13 cellular contexts compared by ENCODE assay signal in the genomic region with DNA sequence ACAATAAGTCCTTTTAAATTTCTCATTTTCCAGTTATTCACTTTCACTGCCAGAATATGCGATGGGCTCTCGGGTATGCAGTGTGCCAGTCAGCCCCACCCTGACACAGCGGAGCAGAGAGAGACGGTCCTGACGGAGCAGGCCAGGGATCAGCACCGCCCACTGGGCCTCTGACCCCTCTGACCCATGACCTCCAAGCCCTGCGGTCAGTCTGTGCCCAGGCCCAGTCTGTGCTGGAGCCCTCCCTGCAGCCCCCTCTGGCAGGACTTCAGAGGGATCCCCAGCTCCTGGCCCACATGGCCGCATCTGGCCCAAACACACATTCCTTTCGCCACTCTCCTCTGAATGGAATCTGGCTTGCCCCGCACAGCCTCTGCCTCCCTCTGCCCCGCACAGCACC. TPM values are rescaled to one million over a fixed set of nuclear protein-coding genes. Genes with fewer than 3 reads are reported as not detected.
DNase-seq lines count a peak whose midpoint lies in the region; ATAC-seq, FAIRE-seq and TF ChIP-seq lines count a peak whose summit lies in the region.
"Had no signal": no experiment of that assay in that cellular context is flagged by ENCODE, and none has a peak within 500 bp of the region (broad histone marks: within the 10 kb centered on the region; RNA-seq: fewer than 3 reads in every experiment).

No MANE protein-coding gene starts in this region.

- H3K36me3 ChIP-seq in IMR-90 (ENCODE audit: control insufficient read depth, insufficient read depth, low read length) (no peaks in the 10 kb centered on the region), esophagus (ENCODE audit: control insufficient read depth in 2 of 2, insufficient read depth in 2 of 2, low read length in 1 of 2) (no peaks in the 10 kb centered on the region), HepG2 (replicated peaks in 1 of 2; ENCODE audit: control insufficient read depth in 1 of 2, insufficient read depth in 2 of 2, low read length in 2 of 2) (no peaks in the 10 kb centered on the region), suprapubic skin (no peaks in the 10 kb centered on the region), small intestine (ENCODE audit: control insufficient read depth in 2 of 2, insufficient read depth in 2 of 2, low read length in 2 of 2) (no peaks in the 10 kb centered on the region)

- peak overlapping the region; percentile 95 for H2AK5ac ChIP-seq in IMR-90 (ENCODE audit: low read depth, low read length)

- in situ Hi-C loops in IMR-90 (cut with MboI; ENCODE audit: low sequenced_read_pairs) (no loop called here), HepG2 (cut with HindIII; ENCODE audit: extremely low pct_ligation_motif_present, low pct_unique_long_range_greater_than_20kb) (no loop called here)

- H2AFZ ChIP-seq in IMR-90 (replicated peaks; ENCODE audit: low read length, poor library complexity) (peak overlapping the region; percentile 1), HepG2 (ENCODE audit: low read length) (no peak overlapping the region)

- FAIRE-seq in HepG2 (lab: Jason Lieb, UNC) (no peak), small intestine (lab: Jason Lieb, UNC) (no peak)
- FAIRE-seq: HTR-8/SVneo had no signal

- H4K8ac ChIP-seq in IMR-90 (ENCODE audit: low read depth in 2 of 2, low read length in 2 of 2): peak overlapping the region; percentile 52 to 72

- dilution Hi-C loops in IMR-90 (cut with HindIII; ENCODE audit: low sequenced_read_pairs, unreplicated experiment): no loop called here

- H3K27me3 ChIP-seq in IMR-90 (ENCODE audit: control insufficient read depth, insufficient read depth, low read length): no peaks in the 10 kb centered on the region
- H3K27me3 ChIP-seq in esophagus (ENCODE audit: control insufficient read depth in 1 of 2, insufficient read depth in 2 of 2, low read length in 2 of 2): no peaks in the 10 kb centered on the region
- H3K27me3 ChIP-seq in HepG2 (ENCODE audit: control insufficient read depth in 1 of 2, insufficient read depth in 2 of 2, low read length in 2 of 2): peaks cover 2 to 9% of the 10 kb centered on the region in 2 experiments; a peak in 3 of 5 replicates
- peaks cover 4% of the 10 kb centered on the region for H3K27me3 ChIP-seq in suprapubic skin
- H3K27me3 ChIP-seq in small intestine (ENCODE audit: control insufficient read depth in 2 of 2, insufficient read depth in 2 of 2, low read length in 2 of 2): no peaks in the 10 kb centered on the region

- H3K23ac ChIP-seq in IMR-90 (ENCODE audit: low read depth, low read length): peak overlapping the region; percentile 41; the same call in 1 of the 2 replicates

- H3K4me2 ChIP-seq in IMR-90 (ENCODE audit: low read depth, low read length) (no peak overlapping the region), HepG2 (ENCODE audit: low read depth, low read length) (no peak overlapping the region)

- peak overlapping the region; percentile 95 for H3K4ac ChIP-seq in IMR-90 (ENCODE audit: low read depth, low read length)

- H2BK5ac ChIP-seq in IMR-90 (ENCODE audit: low read depth, low read length, poor library complexity, severe bottlenecking): peak overlapping the region; percentile 97

- TF ChIP-seq CTCF in IMR-90 (conservative IDR thresholded peaks at IDR 0.05; ENCODE audit: low read depth, low read length): no peak
- TF ChIP-seq CTCF in HepG2 (CRISPR knock-in tag; IDR thresholded peaks at IDR 0.05): no peak
- no peak for TF ChIP-seq CTCF in suprapubic skin (IDR thresholded peaks at IDR 0.05)

- peak overlapping the region; percentile 73 for H4K91ac ChIP-seq in IMR-90 (ENCODE audit: insufficient read depth, low read depth, low read length)

- peak overlapping the region; percentile 4; the same call in 1 of the 2 replicates for H4K5ac ChIP-seq in IMR-90 (ENCODE audit: low read depth, low read length)

- BruUV-seq in IMR-90 (replicated peaks; lab: Mats Ljungman, UMichigan): no TSS peak
- no TSS peak for BruUV-seq in HepG2 (replicated peaks; lab: Mats Ljungman, UMichigan)

- H3K79me2 ChIP-seq in HepG2 (ENCODE audit: insufficient read depth, low read length): no peaks in the 10 kb centered on the region

- DNase-seq in IMR-90 (peak; percentile 42), HepG2 (ENCODE audit: low spot score) (no peak), suprapubic skin (ENCODE audit: low spot score in 2 of 2) (peak in 1 of 2 donors; percentile 74), mesenteric fat pad (ENCODE audit: low spot score) (no peak), small intestine (no peak), mucosa of gallbladder (ENCODE audit: low spot score) (no peak), kidney tubule cell (ENCODE audit: low spot score) (no peak)
- DNase-seq: activated naive CD4-positive, alpha-beta T cell treated with anti-CD3 and anti-CD28 coated beads, Interleukin-2, amount 50 U/mL, for 16 hours; Calu3; NCI-H2081; retina had no signal

- H3K18ac ChIP-seq in IMR-90 (ENCODE audit: low read depth, low read length): peak overlapping the region; percentile 22

- H3K9ac ChIP-seq in IMR-90 (ENCODE audit: low read depth, low read length) (no peak overlapping the region), HepG2 (ENCODE audit: insufficient read depth, low read depth, low read length) (no peak overlapping the region)

- H3K27ac ChIP-seq in IMR-90 (ENCODE audit: insufficient read depth, low read length) (peak overlapping the region; percentile 99), esophagus (ENCODE audit: low read depth in 2 of 2, low read length in 1 of 2) (peak overlapping the region; percentile 53 to 83), HepG2 (ENCODE audit: extremely low read length, insufficient read depth, low read length) (no peak overlapping the region), suprapubic skin (peak overlapping the region; percentile 85), small intestine (ENCODE audit: low read depth in 1 of 2, low read length in 1 of 2) (peak overlapping the region in 1 of 2 donors; percentile 47)

- no peak for TF ChIP-seq RAD21 in IMR-90 (IDR thresholded peaks at IDR 0.05; ENCODE audit: low read length)
- TF ChIP-seq RAD21 in HepG2 (CRISPR knock-in tag; IDR thresholded peaks at IDR 0.05): no peak

- peak overlapping the region; percentile 46 for H3K14ac ChIP-seq in IMR-90 (replicated peaks; ENCODE audit: low read depth, low read length)

- no peaks in the 10 kb centered on the region for H3K9me3 ChIP-seq in IMR-90 (ENCODE audit: control insufficient read depth, insufficient read depth, low read length)
- peaks cover 0 to 8% of the 10 kb centered on the region in 2 donors for H3K9me3 ChIP-seq in esophagus (ENCODE audit: control insufficient read depth in 2 of 2, insufficient read depth in 1 of 2, low read depth in 1 of 2, low read length in 1 of 2)
- no peaks in the 10 kb centered on the region; the same call in 1 of the 2 replicates for H3K9me3 ChIP-seq in HepG2 (ENCODE audit: low read length)
- no peaks in the 10 kb centered on the region for H3K9me3 ChIP-seq in suprapubic skin
- H3K9me3 ChIP-seq in small intestine (ENCODE audit: control insufficient read depth, low read depth): no peaks in the 10 kb centered on the region

- CTCF ChIA-PET in IMR-90 (lab: Yijun Ruan, JAX): no interaction called here
- CTCF ChIA-PET in HepG2 (lab: Yijun Ruan, JAX; ENCODE audit: low intra/inter-chr PET ratio, low total read pairs): no interaction called here

- H3K4me3 ChIP-seq in IMR-90 (ENCODE audit: insufficient read depth, low read depth, low read length) (no peak overlapping the region), esophagus (ENCODE audit: low read depth in 1 of 2, low read length in 2 of 2) (no peak overlapping the region), HepG2 (replicated peaks in 1 of 3; ENCODE audit: insufficient read depth in 1 of 3, low read depth in 2 of 3, low read length in 3 of 3) (no peak overlapping the region), suprapubic skin (no peak overlapping the region), small intestine (ENCODE audit: low read depth in 1 of 2, low read length in 2 of 2) (no peak overlapping the region)

- WGBS in IMR-90 (ENCODE audit: extremely low coverage in 2 of 2, insufficient read length in 1 of 2), 2 experiments: 67% methylated on average over 2 of the region's 11 CpGs; no CpG with 5 or more reads in 1 of the 2 experiments
- WGBS in esophagus, 2 donors: 34 to 62% methylated on average over 11 of the region's 11 CpGs
- 8% methylated on average over 11 of the region's 11 CpGs for WGBS in HepG2 (ENCODE audit: low lambda C conversion rate)
- 70% methylated on average over 9 of the region's 11 CpGs for WGBS in suprapubic skin
- 51 to 66% (median 65%) methylated on average over 9 to 11 of the region's 11 CpGs for WGBS in small intestine, 3 donors

- H2AK9ac ChIP-seq in IMR-90 (replicated peaks; ENCODE audit: low read depth, low read length, poor library complexity): peak overlapping the region; percentile 6

- peak overlapping the region; percentile 77 for H2BK20ac ChIP-seq in IMR-90 (ENCODE audit: low read depth, low read length)

- TF ChIP-seq POLR2A in IMR-90 (IDR thresholded peaks at IDR 0.05; ENCODE audit: low read depth, low read length): no peak
- no peak for TF ChIP-seq POLR2A in HepG2 (IDR thresholded peaks at IDR 0.05; ENCODE audit: insufficient read depth in 1 of 2, low read depth in 2 of 2, low read length in 2 of 2)
- TF ChIP-seq POLR2A in suprapubic skin (IDR thresholded peaks at IDR 0.05): no peak

- H3K56ac ChIP-seq in IMR-90 (ENCODE audit: extremely low read depth, insufficient read depth, low read length): no peak overlapping the region

- H4K20me1 ChIP-seq in IMR-90 (ENCODE audit: insufficient read depth, low read length) (no peaks in the 10 kb centered on the region), HepG2 (ENCODE audit: insufficient read depth, low read length) (no peaks in the 10 kb centered on the region)

- intact Hi-C loops in IMR-90 (cut with micrococcal nuclease) (no loop called here), HepG2 (cut with micrococcal nuclease; ENCODE audit: unreplicated experiment) (no loop called here)

- H2BK120ac ChIP-seq in IMR-90 (ENCODE audit: low read depth, low read length): peak overlapping the region; percentile 93

- H3K4me1 ChIP-seq in IMR-90 (ENCODE audit: control insufficient read depth, insufficient read depth, low read length) (peaks cover 43% of the 10 kb centered on the region), esophagus (ENCODE audit: control insufficient read depth in 2 of 2, insufficient read depth in 2 of 2, low read length in 1 of 2) (peaks cover 11 to 15% of the 10 kb centered on the region in 2 donors), HepG2 (ENCODE audit: insufficient read depth, low read length) (no peaks in the 10 kb centered on the region), suprapubic skin (peaks cover 56% of the 10 kb centered on the region), small intestine (ENCODE audit: control insufficient read depth in 2 of 2, insufficient read depth in 1 of 2, low read depth in 1 of 2, low read length in 1 of 2) (no peaks in the 10 kb centered on the region)

- peaks cover 5 to 69% of the 10 kb centered on the region in 2 experiments; a peak in 3 of 4 replicates for H3K79me1 ChIP-seq in IMR-90 (ENCODE audit: low read depth in 1 of 2, low read length in 2 of 2)

- peaks cover 27% of the 10 kb centered on the region for H3K9me1 ChIP-seq in IMR-90 (ENCODE audit: insufficient read depth, low read length)

- ATAC-seq in IMR-90 (ENCODE audit: low read depth): peak; percentile 16
- peak; percentile 56 for ATAC-seq in HepG2

- TF ChIP-seq EP300 in HepG2 (IDR thresholded peaks at IDR 0.05; ENCODE audit: low read depth in 2 of 2, low read length in 2 of 2) (no peak), HepG2 (CRISPR knock-in tag; IDR thresholded peaks at IDR 0.05; ENCODE audit: borderline replicate concordance) (no peak), suprapubic skin (IDR thresholded peaks at IDR 0.05) (no peak)

- peak overlapping the region; percentile 87 for H2BK15ac ChIP-seq in IMR-90 (ENCODE audit: low read depth, low read length)

- POLR2A ChIA-PET in IMR-90 (lab: Charles Lee; ENCODE audit: unreplicated experiment) (no interaction called here), HepG2 (lab: Yijun Ruan, JAX) (no interaction called here)

RNA-seq across cellular contexts. Expression of gene COL6A2, which starts 43.5 kb away (rescaled TPM):
- total RNA-seq in IMR-90 (2012; rRNA removed) (208 and 222 TPM in 2 replicates), HepG2 (2016; rRNA removed; fragmentation: Illumina TruSeq; extraction: Trizol) (0.07 and 0.14 TPM in 2 replicates), suprapubic skin (100 to 1,000 TPM in 3 of 4 donors, 10 to 100 TPM in 1; 88.9 to 150 (median 126) TPM), mesenteric fat pad (735 TPM), mucosa of gallbladder (1,004 TPM)
- polyA plus RNA-seq in IMR-90 (2012; rRNA removed) (1,065 and 1,165 TPM in 2 replicates), esophagus (100 to 1,000 TPM; 120 to 161 TPM), HepG2 (2011; rRNA removed) (0.41 and 1.6 TPM in 2 replicates), small intestine (100 to 1,000 TPM in 1 of 3 donors, 10 to 100 TPM in 1, 1 to 10 TPM in 1; 3.8 to 159 (median 14.3) TPM)
- polyA plus RNA-seq in IMR-90 (2012; cell fraction: cytosol; rRNA removed): 753 and 1,846 TPM in 2 replicates
- polyA plus RNA-seq in IMR-90 (2012; cell fraction: nucleus; rRNA removed; ENCODE audit: low replicate concordance): 2,830 and 5,552 TPM in 2 replicates
- not detected in 2 replicates for total RNA-seq in HepG2 (2016; cell fraction: cytosol; rRNA removed; fragmentation: Illumina TruSeq; extraction: Trizol; ENCODE audit: low read depth)
- total RNA-seq in HepG2 (2016; cell fraction: insoluble cytoplasmic fraction; rRNA removed; fragmentation: Illumina TruSeq; extraction: Trizol): 0.06 TPM in 1 of 2 replicates, not detected in the other
- total RNA-seq in HepG2 (2016; cell fraction: membrane; rRNA removed; fragmentation: Illumina TruSeq; extraction: Trizol): not detected in 2 replicates
- total RNA-seq in HepG2 (2016; cell fraction: nucleus; rRNA removed; fragmentation: Illumina TruSeq; extraction: Trizol): 0.13 and 0.22 TPM in 2 replicates
- 0.27 and 0.31 TPM in 2 replicates for polyA plus RNA-seq in HepG2 (2011; cell fraction: cytosol; rRNA removed)
- 8.5 and 10.4 TPM in 2 replicates for polyA plus RNA-seq in HepG2 (2011; cell fraction: nucleus; rRNA removed)
- 0.36 and 0.81 TPM in 2 replicates for polyA plus RNA-seq in HepG2 (2012)
- not detected in 2 replicates for polyA plus RNA-seq in HepG2 (2016; cell fraction: cytosol; fragmentation: Illumina TruSeq; extraction: Trizol; ENCODE audit: low read depth)
- polyA plus RNA-seq in HepG2 (2016; cell fraction: insoluble cytoplasmic fraction; fragmentation: Illumina TruSeq; extraction: Trizol; ENCODE audit: low read depth): not detected in 2 replicates
- not detected in 2 replicates for polyA plus RNA-seq in HepG2 (2016; cell fraction: membrane; fragmentation: Illumina TruSeq; extraction: Trizol; ENCODE audit: low read depth)
- 0.48 and 0.69 TPM in 2 replicates for polyA plus RNA-seq in HepG2 (2016; cell fraction: nucleus; fragmentation: Illumina TruSeq; extraction: Trizol; ENCODE audit: insufficient read depth, low read depth)
- polyA minus RNA-seq in HepG2 (2011; rRNA and poly(A)+ RNA removed; ENCODE audit: low replicate concordance): 0.44 TPM in 1 of 2 replicates, not detected in the other
- not detected in 2 replicates for polyA minus RNA-seq in HepG2 (2011; cell fraction: cytosol; rRNA and poly(A)+ RNA removed)
- polyA minus RNA-seq in HepG2 (2011; cell fraction: nucleus; rRNA and poly(A)+ RNA removed): 0.52 and 1.2 TPM in 2 replicates

Comparison
In these comparisons a context has a peak if more than half of its experiments do, and no peak if none do; other contexts are left out.
1. RNA of gene COL6A2, which starts 43.5 kb away (total RNA-seq): 1,004 TPM in mucosa of gallbladder (single experiment), 735 TPM in mesenteric fat pad (single experiment), 208 to 222 TPM in IMR-90 and 88.9 to 150 TPM in suprapubic skin; 0.06 to 0.22 TPM in HepG2; every median in the first group is over 10 times any median in the second.